Comparison of ENCODE assay signal across 1 cellular context in genomic region chr11:10366568-10367331, GRCh38.
TF ChIP-seq lines count a peak whose summit lies in the region.

No MANE protein-coding gene starts in this region.

TF ChIP-seq in GM23338, 12 proteins besides CTCF, POLR2A, EP300 and RAD21 (continued from another document):
- peak; percentile 95 for TF ChIP-seq ZNF462 (CRISPR knock-in tag; IDR thresholded peaks at IDR 0.05)
- TF ChIP-seq STAT1 (IDR thresholded peaks at IDR 0.05; ENCODE audit: unreplicated experiment) = no peak
- peak; percentile 58; the same call in 1 of the 2 replicates for TF ChIP-seq ZNF114 (CRISPR knock-in tag; IDR thresholded peaks at IDR 0.05)
- TF ChIP-seq ETS1 (IDR thresholded peaks at IDR 0.05) = peak; percentile 78; the same call in 1 of the 2 replicates
TF ChIP-seq in GM23338: peak in this region for 6.
